Comparison of ENCODE assay signal across 16 cellular contexts in genomic region chr5:140348104-140348503, GRCh38. TPM values are rescaled to one million over a fixed set of nuclear protein-coding genes. Genes with fewer than 3 reads are reported as not detected.
DNase-seq lines count a peak whose midpoint lies in the region; ATAC-seq and TF ChIP-seq lines count a peak whose summit lies in the region.
"Had no signal": no experiment of that assay in that cellular context is flagged by ENCODE, and none has a peak within 500 bp of the region (broad histone marks: within the 10 kb centered on the region; RNA-seq: fewer than 3 reads in every experiment).

No MANE protein-coding gene starts in this region.

- H3K4me1 Mint-ChIP-seq in activated CD4-positive, alpha-beta memory T cell treated with anti-CD3 and anti-CD28 coated beads, Interleukin-2, amount 10 ng/mL, durations not matched to agents 7 days and 5 days = peaks cover 54% of the 10 kb centered on the region
- peaks cover 27% of the 10 kb centered on the region for H3K4me1 Mint-ChIP-seq in activated CD4-positive, alpha-beta memory T cell treated with anti-CD3 and anti-CD28 coated beads for 36 hours (ENCODE audit: low read depth)
- peaks cover 59% of the 10 kb centered on the region for H3K4me1 Mint-ChIP-seq in stimulated activated memory B cell treated with anti-CD40 and anti-IgM and Interleukin-4, amounts not matched to agents 10 μg/mL and 1 μg/mL and 100 μg/mL, for 72 hours

- CTCF ChIA-PET in activated CD4-positive, alpha-beta memory T cell treated with anti-CD3 and anti-CD28 coated beads, Interleukin-2, amount 10 ng/mL, durations not matched to agents 7 days and 5 days (lab: Charles Lee) = interaction anchor here (1.1 to 21.6 kb wide), 4 partner anchors 10 to 99 kb away, joined by 3 to 951 read pairs (median 9); no protein-coding TSS in a partner anchor
- CTCF ChIA-PET in activated CD4-positive, alpha-beta memory T cell treated with anti-CD3 and anti-CD28 coated beads for 36 hours (lab: Charles Lee) = interaction anchor here (0.7 to 16.7 kb wide), 5 partner anchors 15 to 372 kb away, joined by 3 to 744 read pairs (median 3); no protein-coding TSS in a partner anchor
- CTCF ChIA-PET in PC-9 (lab: Charles Lee) = interaction anchor here (0.6 to 0.7 kb wide), 2 partner anchors 11 to 75 kb away, joined by 4 read pairs; no protein-coding TSS in a partner anchor

- DNase-seq in activated CD4-positive, alpha-beta memory T cell treated with anti-CD3 and anti-CD28 coated beads, Interleukin-2, amount 10 ng/mL, durations not matched to agents 7 days and 5 days = no peak
- DNase-seq in activated CD4-positive, alpha-beta memory T cell treated with anti-CD3 and anti-CD28 coated beads for 36 hours = no peak
- DNase-seq in PC-9 (peak; percentile 67 to 88), right cardiac atrium (no peak), ACHN (no peak), amniotic stem cell (lab: John Stamatoyannopoulos, UW) (no peak)
- DNase-seq in stimulated activated CD4-positive, alpha-beta T cell treated with anti-CD3 and anti-CD28 coated beads, Interleukin-2, amount 100 ng/mL, for 24 hours = no peak
- DNase-seq: activated CD4-positive, CD25-positive, alpha-beta regulatory T cell; DMS79 treated with DMSO at 0.1 percent for 48 hours; Karpas-422; kidney; NCI-H1930; NCI-H82 had no signal

- POLR2A ChIA-PET in activated CD4-positive, alpha-beta memory T cell treated with anti-CD3 and anti-CD28 coated beads, Interleukin-2, amount 10 ng/mL, durations not matched to agents 7 days and 5 days (lab: Charles Lee) = interaction anchor here (0.7 to 1.8 kb wide), 5 partner anchors 12 to 106 kb away, joined by 3 to 6 read pairs (median 3); partner anchors contain the start of gene PFDN1
- POLR2A ChIA-PET in activated CD4-positive, alpha-beta memory T cell treated with anti-CD3 and anti-CD28 coated beads for 36 hours (lab: Charles Lee) = no interaction called here
- POLR2A ChIA-PET in PC-9 (lab: Charles Lee; ENCODE audit: unreplicated experiment) = no interaction called here

- peaks cover 28% of the 10 kb centered on the region for H4K20me1 ChIP-seq in PC-9 (ENCODE audit: insufficient read depth)

- WGBS in right cardiac atrium = 71% methylated on average over 4 of the region's 4 CpGs

- no peak overlapping the region for H2AFZ ChIP-seq in PC-9

- peaks cover 12% of the 10 kb centered on the region for H3K36me3 ChIP-seq in PC-9 (ENCODE audit: low read depth)
- H3K36me3 ChIP-seq: spleen had no signal

- H3K27ac ChIP-seq in PC-9 (peak overlapping the region; percentile 95), right cardiac atrium (ENCODE audit: low read length) (peak overlapping the region; percentile 39)

- intact Hi-C loops in activated CD4-positive, alpha-beta memory T cell treated with anti-CD3 and anti-CD28 coated beads for 36 hours (cut with micrococcal nuclease) = no loop called here
- intact Hi-C loops in PC-9 (cut with micrococcal nuclease; ENCODE audit: unreplicated experiment) = loop anchor here (5.0 kb wide), 2 partner anchors 289 to 369 kb away; partner anchors contain the start of gene TMCO6
- intact Hi-C loops in right cardiac atrium (cut with DNase I) = loop anchor here in 3 of 4 donors (5.0 to 10.0 kb wide), 3 partner anchors 106 to 173 kb away; partner anchors contain the start of gene CYSTM1 (in 2 of the 3)

- ATAC-seq in right cardiac atrium = no peak
- peak; percentile 31 for ATAC-seq in stimulated activated memory B cell treated with anti-CD40 and anti-IgM and Interleukin-4, amounts not matched to agents 10 μg/mL and 1 μg/mL and 100 μg/mL, for 72 hours

- H3K27ac Mint-ChIP-seq in activated CD4-positive, alpha-beta memory T cell treated with anti-CD3 and anti-CD28 coated beads, Interleukin-2, amount 10 ng/mL, durations not matched to agents 7 days and 5 days = no peak overlapping the region
- no peak overlapping the region for H3K27ac Mint-ChIP-seq in activated CD4-positive, alpha-beta memory T cell treated with anti-CD3 and anti-CD28 coated beads for 36 hours
- H3K27ac Mint-ChIP-seq in stimulated activated memory B cell treated with anti-CD40 and anti-IgM and Interleukin-4, amounts not matched to agents 10 μg/mL and 1 μg/mL and 100 μg/mL, for 72 hours = peak overlapping the region; percentile 47

- peaks cover 61% of the 10 kb centered on the region for H3F3A ChIP-seq in PC-9 (ENCODE audit: insufficient read depth, low read depth)

- H3K9me2 ChIP-seq in PC-9 (ENCODE audit: insufficient read depth) = no peaks in the 10 kb centered on the region

- H3K4me3 ChIP-seq in PC-9 (peak overlapping the region; percentile 94; the same call in 1 of the 2 replicates), right cardiac atrium (ENCODE audit: low read length) (no peak overlapping the region)
- H3K4me3 ChIP-seq: spleen had no signal

- BruUV-seq in PC-9 (replicated peaks; lab: Mats Ljungman, UMichigan) = no TSS peak

- no peak for TF ChIP-seq CTCF in PC-9 (conservative IDR thresholded peaks at IDR 0.05)

- H3K79me2 ChIP-seq in PC-9 (ENCODE audit: low read depth) = peaks cover 42% of the 10 kb centered on the region

- peaks cover 70% of the 10 kb centered on the region for H3K4me1 ChIP-seq in PC-9 (replicated peaks; ENCODE audit: insufficient read depth)
- H3K4me1 ChIP-seq in right cardiac atrium (ENCODE audit: control insufficient read depth, insufficient read depth, low read length) = peaks cover 7% of the 10 kb centered on the region

- peaks cover 4% of the 10 kb centered on the region for H3K27me3 Mint-ChIP-seq in activated CD4-positive, alpha-beta memory T cell treated with anti-CD3 and anti-CD28 coated beads, Interleukin-2, amount 10 ng/mL, durations not matched to agents 7 days and 5 days
- H3K27me3 Mint-ChIP-seq in activated CD4-positive, alpha-beta memory T cell treated with anti-CD3 and anti-CD28 coated beads for 36 hours = peaks cover 1% of the 10 kb centered on the region
- no peaks in the 10 kb centered on the region for H3K27me3 Mint-ChIP-seq in stimulated activated memory B cell treated with anti-CD40 and anti-IgM and Interleukin-4, amounts not matched to agents 10 μg/mL and 1 μg/mL and 100 μg/mL, for 72 hours

- H3K9me3 Mint-ChIP-seq in activated CD4-positive, alpha-beta memory T cell treated with anti-CD3 and anti-CD28 coated beads, Interleukin-2, amount 10 ng/mL, durations not matched to agents 7 days and 5 days = no peaks in the 10 kb centered on the region
- no peaks in the 10 kb centered on the region for H3K9me3 Mint-ChIP-seq in activated CD4-positive, alpha-beta memory T cell treated with anti-CD3 and anti-CD28 coated beads for 36 hours
- no peaks in the 10 kb centered on the region for H3K9me3 Mint-ChIP-seq in stimulated activated memory B cell treated with anti-CD40 and anti-IgM and Interleukin-4, amounts not matched to agents 10 μg/mL and 1 μg/mL and 100 μg/mL, for 72 hours

- H3K9me3 ChIP-seq in PC-9 (ENCODE audit: insufficient read depth, low read depth) = no peaks in the 10 kb centered on the region
- no peaks in the 10 kb centered on the region for H3K9me3 ChIP-seq in right cardiac atrium (ENCODE audit: control insufficient read depth, low read length)
- H3K9me3 ChIP-seq: spleen had no signal

- in situ Hi-C loops in ACHN (cut with HindIII; ENCODE audit: low pct_ligation_motif_present, low pct_unique_long_range_greater_than_20kb, low sequenced_read_pairs) = no loop called here

- peak overlapping the region; percentile 14 for H3K4me3 Mint-ChIP-seq in activated CD4-positive, alpha-beta memory T cell treated with anti-CD3 and anti-CD28 coated beads, Interleukin-2, amount 10 ng/mL, durations not matched to agents 7 days and 5 days
- H3K4me3 Mint-ChIP-seq in activated CD4-positive, alpha-beta memory T cell treated with anti-CD3 and anti-CD28 coated beads for 36 hours = no peak overlapping the region
- peak overlapping the region; percentile 36 for H3K4me3 Mint-ChIP-seq in stimulated activated memory B cell treated with anti-CD40 and anti-IgM and Interleukin-4, amounts not matched to agents 10 μg/mL and 1 μg/mL and 100 μg/mL, for 72 hours

- peak overlapping the region; percentile 88 for H3K4me2 ChIP-seq in PC-9

- peaks cover 28% of the 10 kb centered on the region for H3K36me3 Mint-ChIP-seq in activated CD4-positive, alpha-beta memory T cell treated with anti-CD3 and anti-CD28 coated beads, Interleukin-2, amount 10 ng/mL, durations not matched to agents 7 days and 5 days (ENCODE audit: low read depth)
- H3K36me3 Mint-ChIP-seq in activated CD4-positive, alpha-beta memory T cell treated with anti-CD3 and anti-CD28 coated beads for 36 hours = peaks cover 6% of the 10 kb centered on the region
- H3K36me3 Mint-ChIP-seq in stimulated activated memory B cell treated with anti-CD40 and anti-IgM and Interleukin-4, amounts not matched to agents 10 μg/mL and 1 μg/mL and 100 μg/mL, for 72 hours = no peaks in the 10 kb centered on the region

- no peaks in the 10 kb centered on the region for H3K27me3 ChIP-seq in PC-9 (ENCODE audit: insufficient read depth, low read depth)
- H3K27me3 ChIP-seq in right cardiac atrium (ENCODE audit: control insufficient read depth, insufficient read depth) = no peaks in the 10 kb centered on the region

RNA-seq across cellular contexts. Expression of gene HBEGF, which starts 1.7 kb away (rescaled TPM):
- total RNA-seq in activated CD4-positive, alpha-beta memory T cell treated with anti-CD3 and anti-CD28 coated beads, Interleukin-2, amount 10 ng/mL, durations not matched to agents 7 days and 5 days = 10 to 100 TPM; 67.9 to 69.1 TPM
- 10 to 100 TPM; 21.5 to 23.5 TPM for total RNA-seq in activated CD4-positive, alpha-beta memory T cell treated with anti-CD3 and anti-CD28 coated beads for 36 hours
- total RNA-seq in PC-9 (2021) = 8.5 and 9.0 TPM in 2 replicates
- 10 to 100 TPM; 17.6 to 26.8 (median 19.5) TPM for total RNA-seq in right cardiac atrium
- 31.0 TPM for polyA plus RNA-seq in right cardiac atrium

RNA-seq across cellular contexts. Expression of gene SLC4A9, which starts 11.9 kb away (rescaled TPM):
- total RNA-seq in activated CD4-positive, alpha-beta memory T cell treated with anti-CD3 and anti-CD28 coated beads, Interleukin-2, amount 10 ng/mL, durations not matched to agents 7 days and 5 days = under 1 TPM; 0.43 to 0.78 TPM
- under 1 TPM in 1 of 2 experiments, not detected in 1; 0.26 TPM for total RNA-seq in activated CD4-positive, alpha-beta memory T cell treated with anti-CD3 and anti-CD28 coated beads for 36 hours
- total RNA-seq in PC-9 (2021) (0.20 and 0.53 TPM in 2 replicates), right cardiac atrium (under 1 TPM in 2 of 4 donors, not detected in 2; 0.25 to 0.26 TPM)
- 0.05 TPM for polyA plus RNA-seq in right cardiac atrium
- polyA plus RNA-seq: neural cell had no signal

RNA-seq across cellular contexts. Expression of gene PFDN1, which starts 45.2 kb away (rescaled TPM):
- total RNA-seq in activated CD4-positive, alpha-beta memory T cell treated with anti-CD3 and anti-CD28 coated beads, Interleukin-2, amount 10 ng/mL, durations not matched to agents 7 days and 5 days = 10 to 100 TPM; 52.3 to 55.8 TPM
- total RNA-seq in activated CD4-positive, alpha-beta memory T cell treated with anti-CD3 and anti-CD28 coated beads for 36 hours = 10 to 100 TPM; 50.1 to 54.6 TPM
- total RNA-seq in PC-9 (2021) = 62.7 and 69.1 TPM in 2 replicates
- 10 to 100 TPM; 57.6 to 71.9 (median 63.6) TPM for total RNA-seq in right cardiac atrium
- 144 TPM for polyA plus RNA-seq in right cardiac atrium

RNA-seq across cellular contexts. Expression of gene ANKHD1, which starts 53.5 kb away (rescaled TPM):
- 100 to 1,000 TPM; 109 to 122 TPM for total RNA-seq in activated CD4-positive, alpha-beta memory T cell treated with anti-CD3 and anti-CD28 coated beads, Interleukin-2, amount 10 ng/mL, durations not matched to agents 7 days and 5 days
- 100 to 1,000 TPM; 102 to 105 TPM for total RNA-seq in activated CD4-positive, alpha-beta memory T cell treated with anti-CD3 and anti-CD28 coated beads for 36 hours
- total RNA-seq in PC-9 (2021) (90.7 and 109 TPM in 2 replicates), right cardiac atrium (10 to 100 TPM; 59.8 to 69.1 (median 62.4) TPM)
- polyA plus RNA-seq in right cardiac atrium = 36.1 TPM

Comparison
In these comparisons a context has a peak if more than half of its experiments do, and no peak if none do; other contexts are left out.
1. DNase-seq: peak in PC-9 (2 of 2); none in activated CD4-positive, alpha-beta memory T cell treated with anti-CD3 and anti-CD28 coated beads, Interleukin-2, amount 10 ng/mL, durations not matched to agents 7 days and 5 days (single experiment), activated CD4-positive, alpha-beta memory T cell treated with anti-CD3 and anti-CD28 coated beads for 36 hours (single experiment), right cardiac atrium (0 of 3), ACHN (single experiment), amniotic stem cell (single experiment) and stimulated activated CD4-positive, alpha-beta T cell treated with anti-CD3 and anti-CD28 coated beads, Interleukin-2, amount 100 ng/mL, for 24 hours (0 of 2).